8 cellular contexts compared by ENCODE assay signal in the genomic region with DNA sequence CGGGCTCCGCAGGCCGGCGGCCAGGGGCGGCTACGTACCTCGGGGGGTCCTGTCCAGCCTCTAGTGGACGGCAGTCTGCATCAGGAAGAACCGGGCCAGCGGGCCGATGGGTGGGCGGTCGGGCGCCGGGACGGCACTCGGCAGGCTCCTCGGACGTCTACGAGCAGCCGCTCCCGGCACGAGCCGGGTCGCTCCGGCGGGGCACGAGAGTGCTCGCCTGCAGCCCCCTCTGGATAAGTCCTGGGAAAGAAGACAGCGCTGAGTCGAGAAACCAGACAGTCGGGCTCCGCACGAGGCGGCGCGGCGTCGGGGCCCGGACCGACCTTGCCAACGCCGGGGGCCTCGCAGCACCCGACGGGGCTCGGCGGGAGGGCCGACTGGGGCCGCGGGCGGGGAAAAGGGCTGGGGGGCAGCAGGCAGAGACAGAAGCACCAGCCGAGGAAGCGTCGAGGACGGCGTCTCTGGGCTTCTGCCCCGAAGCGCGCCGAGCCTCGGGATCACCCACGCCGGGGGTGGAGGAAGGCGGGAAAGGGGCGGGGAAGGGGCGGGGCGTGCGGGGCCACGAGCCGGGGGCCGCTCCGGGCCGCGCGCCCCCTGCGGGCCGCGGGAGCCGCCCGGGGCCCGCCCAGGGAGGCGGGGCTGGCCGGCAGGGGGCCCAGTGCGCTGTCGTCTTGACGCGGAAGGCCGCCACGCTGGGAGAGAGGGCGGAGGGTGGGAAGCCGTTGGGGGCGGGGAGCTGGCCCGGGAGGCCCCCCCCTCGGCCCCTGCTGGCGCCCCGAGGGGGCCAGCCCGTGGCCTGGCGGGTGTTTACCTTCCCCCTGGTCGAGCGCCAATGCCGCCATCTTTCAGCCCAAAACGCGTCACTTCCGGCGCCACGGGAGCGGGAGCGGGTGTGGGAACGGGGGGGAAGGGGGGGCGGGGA. TPM values are rescaled to one million over a fixed set of nuclear protein-coding genes. Genes with fewer than 3 reads are reported as not detected.
A peak's percentile ranks its signal among the peaks of the same experiment; 100 is the strongest.
DNase-seq lines count a peak whose midpoint lies in the region; ATAC-seq, FAIRE-seq and TF ChIP-seq lines count a peak whose summit lies in the region.

No MANE protein-coding gene starts in this region.

- TF ChIP-seq CTCF in H1 (IDR thresholded peaks at IDR 0.05; ENCODE audit: control extremely low read depth in 1 of 3, insufficient read depth in 1 of 3, low read depth in 1 of 3, low read length in 3 of 3) = peak in 1 of 3 experiments; percentile 4; a peak in 1 of 4 replicates

- POLR2A ChIA-PET in H1 (lab: Charles Lee; ENCODE audit: partially characterized antibody) = interaction anchor here (0.6 to 4.6 kb wide), 5 partner anchors 10 to 118 kb away, joined by 3 to 37 read pairs (median 4); partner anchors contain the start of gene EIF2S3

- no peak overlapping the region for H2AFZ ChIP-seq in H1 (ENCODE audit: low read length)

- FAIRE-seq in H1 (lab: Jason Lieb, UNC) = no peak

- H3K23ac ChIP-seq in H1 (ENCODE audit: insufficient read length) = no peak overlapping the region

- no peak overlapping the region for H3K4ac ChIP-seq in H1 (replicated peaks; ENCODE audit: insufficient read length, low read depth, low read length)

- DNase-seq in COR-L47 (lab: John Stamatoyannopoulos, UW) (peak; percentile 76), HS-27A (ENCODE audit: low read depth) (peak; percentile 48), NOMO-1 (lab: John Stamatoyannopoulos, UW; ENCODE audit: unreplicated experiment in 2 of 2) (peak; percentile 74 to 87), H1 (ENCODE audit: low read depth in 1 of 2, low spot score in 2 of 2) (peak; percentile 27 to 70)
- peak; percentile 46 to 72 (median 46) for DNase-seq in activated CD8-positive, alpha-beta memory T cell treated with anti-CD3 and anti-CD28 coated beads for 48 hours (ENCODE audit: low read depth in 2 of 3, low spot score in 2 of 3)
- DNase-seq in stimulated activated CD8-positive, alpha-beta memory T cell treated with anti-CD3 and anti-CD28 coated beads, Interleukin-15, amount 100 ng/mL, for 1 hour (ENCODE audit: low read depth) = peak; percentile 57

- peak overlapping the region; percentile 93; the same call in 1 of the 2 replicates for H4K8ac ChIP-seq in H1 (ENCODE audit: extremely low read depth, insufficient read depth, low read length)

- peaks cover 0 to 40% of the 10 kb centered on the region in 2 experiments; a peak in 2 of 4 replicates for H3K79me2 ChIP-seq in H1 (ENCODE audit: control insufficient read depth in 1 of 2, insufficient read depth in 2 of 2, low read length in 2 of 2)

- no peak for TF ChIP-seq EP300 in H1 (IDR thresholded peaks at IDR 0.05; ENCODE audit: borderline replicate concordance in 1 of 2, low read depth in 2 of 2, low read length in 2 of 2)

- H3K27ac ChIP-seq in H1 (ENCODE audit: low read depth, low read length) = no peak overlapping the region; the same call in 1 of the 2 replicates
- H3K27ac ChIP-seq in mesodermal cell (ENCODE audit: low read depth, low read length, severe bottlenecking) = peak overlapping the region; percentile 98

- H3K79me1 ChIP-seq in H1 (ENCODE audit: low read depth, low read length) = no peaks in the 10 kb centered on the region

- H3K9ac ChIP-seq in H1 (replicated peaks in 1 of 4; ENCODE audit: extremely low read depth in 1 of 4, low read depth in 3 of 4, low read length in 3 of 4) = peak overlapping the region in 2 of 4 experiments; percentile 30 to 74; a peak in 3 of 7 replicates

- no peak overlapping the region for H2BK12ac ChIP-seq in H1 (ENCODE audit: low read depth, low read length)

- no peaks in the 10 kb centered on the region for H4K20me1 ChIP-seq in H1 (replicated peaks in 1 of 2; ENCODE audit: control insufficient read depth in 1 of 2, insufficient read depth in 2 of 2, low read length in 2 of 2)

- H4K5ac ChIP-seq in H1 (ENCODE audit: insufficient read length, low read depth, low read length) = no peak overlapping the region

- whole genome bisulfite sequencing in H1 (ENCODE audit: extremely low coverage in 1 of 2, insufficient coverage in 1 of 2, insufficient read length in 1 of 2, insufficient replicate concordance in 2 of 2, low coverage in 1 of 2, low lambda C conversion rate in 2 of 2, missing lambda C conversion rate in 1 of 2), 2 experiments = 0% methylated on average over 12 of the region's 111 CpGs; no CpG with 5 or more reads in 1 of the 2 experiments
- WGBS in mesodermal cell (ENCODE audit: insufficient coverage in 2 of 2), 2 experiments = 0% methylated on average over 17 to 25 of the region's 111 CpGs

- H2BK20ac ChIP-seq in H1 (ENCODE audit: low read length) = no peak overlapping the region

- H3K14ac ChIP-seq in H1 (ENCODE audit: insufficient read length) = no peak overlapping the region

- peak; percentile 48 to 53 for TF ChIP-seq POLR2A in H1 (IDR thresholded peaks at IDR 0.05; ENCODE audit: control extremely low read depth in 1 of 2, low read depth in 2 of 2, low read length in 2 of 2)

- TF ChIP-seq RAD21 in H1 (IDR thresholded peaks at IDR 0.05 in 1 of 2, conservative IDR thresholded peaks at IDR 0.05 in 1 of 2; ENCODE audit: low read depth in 2 of 2, low read length in 2 of 2) = no peak

- no peak overlapping the region for H2AK5ac ChIP-seq in H1 (ENCODE audit: low read depth, low read length)

- H3K4me2 ChIP-seq in H1 (ENCODE audit: insufficient read depth in 1 of 2, low read depth in 2 of 2, low read length in 2 of 2) = peak overlapping the region; percentile 78 to 88; a peak in 3 of 4 replicates

- no peak overlapping the region for H2BK5ac ChIP-seq in H1 (ENCODE audit: low read depth, low read length)

- H3K36me3 ChIP-seq in H1 (ENCODE audit: control insufficient read depth in 2 of 4, insufficient read depth in 4 of 4, low read length in 3 of 4) = no peaks in the 10 kb centered on the region
- peaks cover 6% of the 10 kb centered on the region for H3K36me3 ChIP-seq in mesodermal cell (ENCODE audit: control insufficient read depth, insufficient read depth, low read length)

- no peak overlapping the region for H3K56ac ChIP-seq in H1 (replicated peaks; ENCODE audit: insufficient read length, low read depth, low read length)

- ATAC-seq in GM19468 (IDR thresholded peaks at IDR 0.05; ENCODE audit: extremely low read depth, unreplicated experiment) = peak; percentile 86

- H3K23me2 ChIP-seq in H1 (ENCODE audit: low read depth, low read length) = 0 out of 2 replicates have a peak, but pooled peaks cover 3% of the 10 kb centered on the region

- CTCF ChIA-PET in H1 (lab: Charles Lee; ENCODE audit: partially characterized antibody) = interaction anchor here (1.3 to 3.3 kb wide), 2 partner anchors 30 to 116 kb away, joined by 4 to 23 read pairs; partner anchors contain the start of gene EIF2S3

- peaks cover 0 to 7% (median 0%) of the 10 kb centered on the region in 4 experiments; a peak in 1 of 7 replicates for H3K4me1 ChIP-seq in H1 (replicated peaks in 1 of 4; ENCODE audit: control insufficient read depth in 3 of 4, insufficient read depth in 4 of 4, low read length in 3 of 4)
- H3K4me1 ChIP-seq in mesodermal cell (ENCODE audit: control insufficient read depth, insufficient read depth, low read length, poor library complexity, severe bottlenecking) = no peaks in the 10 kb centered on the region

- H3K9me3 ChIP-seq in H1 (ENCODE audit: insufficient read depth in 2 of 2, low read depth in 1 of 2, low read length in 1 of 2) (no peaks in the 10 kb centered on the region), mesodermal cell (ENCODE audit: control insufficient read depth, low read length) (no peaks in the 10 kb centered on the region)

- no peak overlapping the region for H2BK15ac ChIP-seq in H1 (ENCODE audit: low read length)

- no peak overlapping the region for H4K91ac ChIP-seq in H1 (replicated peaks; ENCODE audit: insufficient read length, low read length)

- H2BK120ac ChIP-seq in H1 (replicated peaks; ENCODE audit: low read depth, low read length) = no peak overlapping the region

- H3K4me3 ChIP-seq in H1 (ENCODE audit: extremely low read depth in 1 of 4, insufficient read depth in 2 of 4, low read depth in 3 of 4, low read length in 4 of 4) = peak overlapping the region; percentile 65 to 97 (median 77)
- peak overlapping the region; percentile 61 for H3K4me3 ChIP-seq in mesodermal cell (ENCODE audit: extremely low read depth, insufficient read depth, low read length, poor library complexity, severe bottlenecking)

- H3K27me3 ChIP-seq in H1 (replicated peaks in 1 of 4; ENCODE audit: control insufficient read depth in 3 of 4, extremely low read depth in 1 of 4, insufficient read depth in 3 of 4, low read length in 3 of 4) = peaks cover 0 to 2% (median 0%) of the 10 kb centered on the region in 4 experiments; a peak in 2 of 7 replicates

- no peak overlapping the region; the same call in 1 of the 2 replicates for H3K18ac ChIP-seq in H1 (ENCODE audit: extremely low read depth, low read length)

TF ChIP-seq in H1, 55 proteins besides CTCF, POLR2A, EP300 and RAD21 (continues in another document):
- TF ChIP-seq MAFK (IDR thresholded peaks at IDR 0.05; ENCODE audit: low read depth, low read length) (no peak), POLR2AphosphoS5 (IDR thresholded peaks at IDR 0.05; ENCODE audit: low read depth, low read length) (peak; percentile 69), SIN3A (conservative IDR thresholded peaks at IDR 0.05 in 1 of 2, IDR thresholded peaks at IDR 0.05 in 1 of 2; ENCODE audit: low read depth in 1 of 2, low read length in 2 of 2) (peak in 1 of 2 experiments; percentile 24; a peak in 1 of 4 replicates)

RNA-seq across cellular contexts. Expression of gene KLHL15, which starts 1.9 kb away (rescaled TPM):
- 8.5 and 8.9 TPM in 2 replicates for total RNA-seq in H1 (2021; fragmentation: NEBNext Ultra II Directional; extraction: Animal tissue kit (Norgen Biotek cat#: 25700))
- 2.2 and 3.7 TPM in 2 replicates for polyA plus RNA-seq in H1 (2011; rRNA removed)
- polyA plus RNA-seq in H1 (2011; cell fraction: cytosol; rRNA removed) = 3.9 TPM
- 1.4 TPM for polyA plus RNA-seq in H1 (2011; cell fraction: nucleus; rRNA removed)
- 2.8 to 6.1 TPM (median 3.9 TPM) in 4 replicates for polyA plus RNA-seq in H1 (2012, experiment 1 of 2)
- polyA plus RNA-seq in H1 (2012, experiment 2 of 2) = 0.62 TPM
- polyA plus RNA-seq in H1 (2013, experiment 1 of 2) = 4.2 TPM
- 3.9 TPM for polyA plus RNA-seq in H1 (2013, experiment 2 of 2)
- polyA minus RNA-seq in H1 (2011; rRNA and poly(A)+ RNA removed) = 11.4 and 15.0 TPM in 2 replicates
- polyA minus RNA-seq in H1 (2011; cell fraction: cytosol; rRNA and poly(A)+ RNA removed) = 5.7 TPM
- polyA minus RNA-seq in H1 (2011; cell fraction: nucleus; rRNA and poly(A)+ RNA removed) = 7.4 TPM
- 4.0 TPM for polyA plus RNA-seq in mesodermal cell (2013, experiment 1 of 2)
- polyA plus RNA-seq in mesodermal cell (2013, experiment 2 of 2) = 4.0 TPM

RNA-seq across cellular contexts. Expression of gene EIF2S3, which starts 29.7 kb away (rescaled TPM):
- 244 and 259 TPM in 2 replicates for total RNA-seq in H1 (2021; fragmentation: NEBNext Ultra II Directional; extraction: Animal tissue kit (Norgen Biotek cat#: 25700))
- polyA plus RNA-seq in H1 (2011; rRNA removed) = 65.5 and 69.0 TPM in 2 replicates
- 90.2 TPM for polyA plus RNA-seq in H1 (2011; cell fraction: cytosol; rRNA removed)
- 75.8 TPM for polyA plus RNA-seq in H1 (2011; cell fraction: nucleus; rRNA removed)
- polyA plus RNA-seq in H1 (2012, experiment 1 of 2) = 146 to 218 TPM (median 174 TPM) in 4 replicates
- 85.2 TPM for polyA plus RNA-seq in H1 (2012, experiment 2 of 2)
- polyA plus RNA-seq in H1 (2013, experiment 1 of 2) = 130 TPM
- polyA plus RNA-seq in H1 (2013, experiment 2 of 2) = 127 TPM
- 91.8 and 142 TPM in 2 replicates for polyA minus RNA-seq in H1 (2011; rRNA and poly(A)+ RNA removed)
- 236 TPM for polyA minus RNA-seq in H1 (2011; cell fraction: cytosol; rRNA and poly(A)+ RNA removed)
- polyA minus RNA-seq in H1 (2011; cell fraction: nucleus; rRNA and poly(A)+ RNA removed) = 125 TPM
- 120 TPM for polyA plus RNA-seq in mesodermal cell (2013, experiment 1 of 2)
- 123 TPM for polyA plus RNA-seq in mesodermal cell (2013, experiment 2 of 2)
